In genomic region chr15:75367913-75368688, GRCh38 we compare ENCODE assay signal across 8 cellular contexts. TPM values are rescaled to one million over a fixed set of nuclear protein-coding genes. Genes with fewer than 3 reads are reported as not detected.
A peak's percentile ranks its signal among the peaks of the same experiment; 100 is the strongest.
DNase-seq lines count a peak whose midpoint lies in the region; ATAC-seq and TF ChIP-seq lines count a peak whose summit lies in the region.

Gene MAN2C1 (minus strand): TSS chr15:75368607. CDS start chr15:75368583, 24 bp downstream.

- H3K9me3 ChIP-seq in breast epithelium (no peaks in the 10 kb centered on the region), iPS-18c (ENCODE audit: control insufficient read depth, insufficient read depth, low read length) (no peaks in the 10 kb centered on the region)

- peak within 1 kb of the TSS; percentile 99 for H3K27ac ChIP-seq in VCaP
- peak within 1 kb of the TSS; percentile 97 to 99 for H3K27ac ChIP-seq in breast epithelium
- H3K27ac ChIP-seq in skin epidermis: peak within 1 kb of the TSS; percentile 87 to 100 (median 98)

- TF ChIP-seq POLR2A in breast epithelium (IDR thresholded peaks at IDR 0.05): no peak

- peaks cover 6 to 8% of the 10 kb centered on the region in 2 donors for H3K4me1 ChIP-seq in breast epithelium

- TF ChIP-seq CTCF in VCaP (conservative IDR thresholded peaks at IDR 0.05) (peak; percentile 98), breast epithelium (IDR thresholded peaks at IDR 0.05) (peak; percentile 23 to 80 (median 63))

- intact Hi-C loops in breast epithelium (cut with DNase I; ENCODE audit: low total_unique reads): no loop called here

- peak within 1 kb of the TSS; percentile 97 to 99 (median 98) for H3K4me3 ChIP-seq in breast epithelium
- H3K4me3 ChIP-seq in iPS-18c (ENCODE audit: insufficient read depth, low read depth, low read length): peak within 1 kb of the TSS; percentile 86
- peak within 1 kb of the TSS; percentile 58 to 95 (median 86) for H3K4me3 ChIP-seq in skin epidermis

- ATAC-seq in GM18873 (IDR thresholded peaks at IDR 0.05; ENCODE audit: low FRiP score, unreplicated experiment) (peak; percentile 81), HG03139 (IDR thresholded peaks at IDR 0.05; ENCODE audit: unreplicated experiment) (peak; percentile 67)

- DNase-seq in AG08395 (ENCODE audit: low spot score) (peak; percentile 95), NCI-H2196 treated with DMSO at 0.1 percent for 48 hours (lab: John Stamatoyannopoulos, UW; ENCODE audit: unreplicated experiment) (peak; percentile 86), breast epithelium (ENCODE audit: low spot score in 2 of 2) (peak; percentile 94 to 96)

- peaks cover 5% of the 10 kb centered on the region for H3K36me3 ChIP-seq in breast epithelium

- no peaks in the 10 kb centered on the region for H3K27me3 ChIP-seq in breast epithelium

RNA-seq across cellular contexts. Expression of gene MAN2C1, which starts in this region (rescaled TPM):
- total RNA-seq in breast epithelium: 100 to 1,000 TPM; 112 to 259 (median 169) TPM

Comparison
In these comparisons a context has a peak if more than half of its experiments do, and no peak if none do; other contexts are left out.
1. Peak in every context shown above with its lines: DNase-seq, ATAC-seq, H3K4me3 ChIP-seq and H3K27ac ChIP-seq.